8 cellular contexts compared by ENCODE assay signal in genomic region chr15:78640527-78640839, GRCh38. TPM values are rescaled to one million over a fixed set of nuclear protein-coding genes. Genes with fewer than 3 reads are reported as not detected.
A peak's percentile ranks its signal among the peaks of the same experiment; 100 is the strongest.
DNase-seq lines count a peak whose midpoint lies in the region; ATAC-seq, FAIRE-seq and TF ChIP-seq lines count a peak whose summit lies in the region.

No MANE protein-coding gene starts in this region.

- H3K4me3 Mint-ChIP-seq in CD4-positive, alpha-beta T cell = peak overlapping the region; percentile 54

- BruUV-seq in PC-3 (replicated peaks; lab: Mats Ljungman, UMichigan) = no TSS peak

- H3F3A ChIP-seq in PC-3 (ENCODE audit: low read length, unreplicated experiment) = no peaks in the 10 kb centered on the region

- H3K4me1 ChIP-seq in PC-3 (ENCODE audit: insufficient read depth, low read length) (no peaks in the 10 kb centered on the region), pancreas (no peaks in the 10 kb centered on the region)

- no peaks in the 10 kb centered on the region for H3K9me3 ChIP-seq in CD4-positive, alpha-beta T cell (ENCODE audit: control insufficient read depth, low read length)
- H3K9me3 ChIP-seq in PC-3 (ENCODE audit: low read length) (no peaks in the 10 kb centered on the region), pancreas (no peaks in the 10 kb centered on the region)

- no peak overlapping the region for H3K27ac ChIP-seq in CD4-positive, alpha-beta T cell (ENCODE audit: low read depth, low read length)
- no peak overlapping the region for H3K27ac ChIP-seq in PC-3 (ENCODE audit: low read length)
- no peak overlapping the region for H3K27ac ChIP-seq in pancreas

- no peak for DNase-seq in CD4-positive, alpha-beta T cell
- DNase-seq in PC-3 (no peak), epithelial cell of esophagus (ENCODE audit: low read depth) (no peak), pancreas (peak in 1 of 6 donors; percentile 68), RKO (ENCODE audit: low spot score) (no peak), mucosa of gallbladder (ENCODE audit: low spot score) (no peak), AML-193 (lab: John Stamatoyannopoulos, UW) (no peak)

- no peaks in the 10 kb centered on the region for H3K79me2 ChIP-seq in PC-3 (ENCODE audit: low read length)

- POLR2A ChIA-PET in CD4-positive, alpha-beta T cell (lab: Charles Lee) = no interaction called here
- POLR2A ChIA-PET in PC-3 (lab: Charles Lee; ENCODE audit: unreplicated experiment) = no interaction called here

- 48 to 55% methylated on average over 12 to 14 of the region's 14 CpGs for WGBS in pancreas, 2 donors

- H3K27me3 ChIP-seq in CD4-positive, alpha-beta T cell (ENCODE audit: control insufficient read depth, insufficient read depth, low read length) = peaks cover 25% of the 10 kb centered on the region
- H3K27me3 ChIP-seq in PC-3 (ENCODE audit: low read length) (no peaks in the 10 kb centered on the region), pancreas (no peaks in the 10 kb centered on the region)

- CTCF ChIA-PET in CD4-positive, alpha-beta T cell (lab: Charles Lee) = no interaction called here
- CTCF ChIA-PET in PC-3 (lab: Charles Lee) = no interaction called here

- FAIRE-seq in pancreas (lab: Jason Lieb, UNC) = no peak

- no peaks in the 10 kb centered on the region for H3K9me3 Mint-ChIP-seq in CD4-positive, alpha-beta T cell

- no peak overlapping the region for H3K9ac ChIP-seq in PC-3 (ENCODE audit: low read length)

- TF ChIP-seq CTCF in CD4-positive, alpha-beta T cell (IDR thresholded peaks at IDR 0.05) = no peak
- TF ChIP-seq CTCF in PC-3 (conservative IDR thresholded peaks at IDR 0.05; ENCODE audit: low read depth, low read length) (no peak), epithelial cell of esophagus (IDR thresholded peaks at IDR 0.05; ENCODE audit: insufficient read depth, low read depth, low read length, missing control alignments) (no peak), pancreas (IDR thresholded peaks at IDR 0.05) (no peak)

- H3K4me1 Mint-ChIP-seq in CD4-positive, alpha-beta T cell (ENCODE audit: low read depth) = peaks cover 13% of the 10 kb centered on the region

- H3K9me2 ChIP-seq in PC-3 (replicated peaks; ENCODE audit: low read length) = no peaks in the 10 kb centered on the region

- peak overlapping the region; percentile 76 for H3K4me2 ChIP-seq in PC-3 (ENCODE audit: low read length)

- no peak overlapping the region for H3K27ac Mint-ChIP-seq in CD4-positive, alpha-beta T cell

- H3K36me3 ChIP-seq in PC-3 (ENCODE audit: low read depth, low read length) (no peaks in the 10 kb centered on the region), pancreas (no peaks in the 10 kb centered on the region)

- no peaks in the 10 kb centered on the region for H4K20me1 ChIP-seq in PC-3 (ENCODE audit: low read length)

- no peak for ATAC-seq in CD4-positive, alpha-beta T cell (ENCODE audit: poor library complexity)
- ATAC-seq in PC-3 = peak; percentile 15; the same call in 1 of the 2 replicates
- peak in 2 of 4 donors; percentile 26 to 40 for ATAC-seq in pancreas
- ATAC-seq in HG02798 (IDR thresholded peaks at IDR 0.05; ENCODE audit: poor library complexity, unreplicated experiment) = no peak

- H3K36me3 Mint-ChIP-seq in CD4-positive, alpha-beta T cell (ENCODE audit: low read depth) = no peaks in the 10 kb centered on the region

- intact Hi-C loops in CD4-positive, alpha-beta T cell (cut with DNase I, micrococcal nuclease) = no loop called here
- intact Hi-C loops in PC-3 (cut with micrococcal nuclease) (loop anchor here (5.0 kb wide), 1 partner anchor 67 kb away; no protein-coding TSS in a partner anchor), pancreas (cut with DNase I) (no loop called here)

- H2AFZ ChIP-seq in PC-3 (ENCODE audit: low read length) = peak overlapping the region; percentile 75

- H3K27me3 Mint-ChIP-seq in CD4-positive, alpha-beta T cell = peaks cover 16% of the 10 kb centered on the region

- H3K4me3 ChIP-seq in PC-3 (ENCODE audit: low read length) (peak overlapping the region; percentile 57), epithelial cell of esophagus (ENCODE audit: low read length) (peak overlapping the region; percentile 29), pancreas (peak overlapping the region in 3 of 4 donors; percentile 11 to 48 (median 37))

RNA-seq across cellular contexts. Expression of gene CHRNB4, which starts 0.5 kb away (rescaled TPM):
- total RNA-seq in CD4-positive, alpha-beta T cell = not detected
- total RNA-seq in PC-3 (2014; rRNA removed) (not detected in 2 replicates), pancreas (under 1 TPM in 1 of 6 donors, not detected in 5; 0.18 TPM), mucosa of gallbladder (not detected)
- polyA plus RNA-seq in pancreas = under 1 TPM in 1 of 2 donors, not detected in 1; 0.02 TPM

RNA-seq across cellular contexts. Expression of gene CHRNA3, which starts 19.7 kb away (rescaled TPM):
- total RNA-seq in CD4-positive, alpha-beta T cell = not detected
- not detected in 2 replicates for total RNA-seq in PC-3 (2014; rRNA removed)
- under 1 TPM in 5 of 6 donors, not detected in 1; 0.05 to 0.25 (median 0.17) TPM for total RNA-seq in pancreas
- polyA plus RNA-seq in pancreas = 1 to 10 TPM in 1 of 2 donors, not detected in 1; 1.0 TPM
- total RNA-seq in mucosa of gallbladder = 0.89 TPM
